8 cellular contexts compared by ENCODE assay signal in the genomic region with DNA sequence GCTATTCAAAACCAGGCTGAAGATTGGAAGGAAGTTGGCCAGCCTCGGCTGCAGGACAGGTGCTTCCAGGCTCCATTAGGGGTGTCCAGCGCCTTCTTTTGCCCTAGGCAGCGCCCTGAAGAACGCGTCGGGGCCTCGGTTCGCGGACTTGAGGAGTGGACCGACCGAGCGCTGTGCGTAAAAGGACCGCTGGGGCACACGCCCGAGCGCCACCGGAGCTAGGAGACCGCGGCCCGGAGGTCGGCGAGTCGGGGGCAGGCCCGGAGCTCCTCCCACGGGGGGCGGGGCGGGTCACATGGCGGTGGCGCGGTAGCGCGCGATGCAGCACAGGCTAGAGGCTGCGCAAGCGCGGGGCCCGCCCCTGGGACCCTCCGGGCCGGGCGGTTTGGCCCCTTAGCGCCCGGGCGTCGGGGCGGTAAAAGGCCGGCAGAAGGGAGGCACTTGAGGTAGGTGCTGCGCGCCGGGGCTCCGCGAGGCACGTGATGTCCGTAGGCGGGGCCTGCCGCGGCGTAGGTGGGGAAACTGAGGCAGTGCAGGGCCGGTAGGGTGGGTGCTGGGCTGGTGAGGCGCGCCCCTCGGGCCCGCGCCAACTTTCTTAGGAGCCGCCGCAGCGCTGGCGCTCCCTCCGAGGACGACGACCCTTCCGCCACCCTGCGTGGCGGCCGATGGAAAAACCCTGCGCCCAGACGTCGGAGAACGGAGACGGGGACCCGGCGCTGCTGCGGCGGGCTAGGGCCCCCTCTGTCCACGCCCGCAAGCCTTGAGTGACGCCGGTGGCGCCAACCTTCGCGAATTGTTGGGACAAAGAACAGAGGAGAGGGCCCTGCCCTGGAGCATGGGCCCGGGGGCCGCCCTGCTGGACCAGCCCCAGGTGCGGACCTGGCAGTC. TPM values are rescaled to one million over a fixed set of nuclear protein-coding genes. Genes with fewer than 3 reads are reported as not detected.
DNase-seq lines count a peak whose midpoint lies in the region; ATAC-seq and TF ChIP-seq lines count a peak whose summit lies in the region.

Gene PRXL2A, plus strand, starts transcription at position 354 of the 888 bp plus-strand sequence. CDS start 11,917 bp downstream, outside the sequence.

- POLR2A ChIA-PET in IMR-90 (lab: Charles Lee; ENCODE audit: unreplicated experiment) = no interaction called here
- POLR2A ChIA-PET in activated naive CD8-positive, alpha-beta T cell treated with anti-CD3 and anti-CD28 coated beads, Interleukin-2, amount 10 ng/mL, durations not matched to agents 7 days and 5 days (lab: Charles Lee) = interaction anchor here (0.7 to 1.4 kb wide), 7 partner anchors 10 to 149 kb away, joined by 3 to 7 read pairs (median 3); no protein-coding TSS in a partner anchor

- peak; percentile 90 for DNase-seq in DMS53 (lab: John Stamatoyannopoulos, UW)
- DNase-seq in IMR-90 = no peak
- DNase-seq in activated naive CD8-positive, alpha-beta T cell treated with anti-CD3 and anti-CD28 coated beads, Interleukin-2, amount 10 ng/mL, durations not matched to agents 7 days and 5 days = peak; percentile 91
- peak; percentile 59 to 94 for DNase-seq in cardiac muscle cell (ENCODE audit: low read depth in 1 of 2, low spot score in 1 of 2)
- DNase-seq in posterior cingulate gyrus = peak; percentile 76 to 98 (median 88)
- peak; percentile 89 for DNase-seq in transverse colon

- H3K4me1 Mint-ChIP-seq in activated naive CD8-positive, alpha-beta T cell treated with anti-CD3 and anti-CD28 coated beads, Interleukin-2, amount 10 ng/mL, durations not matched to agents 7 days and 5 days = peaks cover 25% of the 10 kb centered on the region

- in situ Hi-C loops in IMR-90 (cut with MboI; ENCODE audit: low sequenced_read_pairs) = no loop called here
- in situ Hi-C loops in transverse colon (cut with MboI; ENCODE audit: low pct_ligation_motif_present in 1 of 4, low pct_unique_long_range_greater_than_20kb in 1 of 4, low sequenced_read_pairs in 3 of 4) = no loop called here

- no TSS peak for BruUV-seq in IMR-90 (replicated peaks; lab: Mats Ljungman, UMichigan)

- TF ChIP-seq CTCF in IMR-90 (conservative IDR thresholded peaks at IDR 0.05; ENCODE audit: low read depth, low read length) (no peak), cardiac muscle cell (IDR thresholded peaks at IDR 0.05; ENCODE audit: low read depth, low read length) (no peak), transverse colon (IDR thresholded peaks at IDR 0.05) (peak in 1 of 5 experiments; percentile 18)

- H3K9ac ChIP-seq in IMR-90 (ENCODE audit: low read depth, low read length) = no peak within 1 kb of the TSS

- H3K9me3 ChIP-seq in IMR-90 (ENCODE audit: control insufficient read depth, insufficient read depth, low read length) (no peaks in the 10 kb centered on the region), cardiac muscle cell (ENCODE audit: low read depth) (no peaks in the 10 kb centered on the region), transverse colon (no peaks in the 10 kb centered on the region)

- no peak within 1 kb of the TSS for H3K14ac ChIP-seq in IMR-90 (replicated peaks; ENCODE audit: low read depth, low read length)

- H2BK120ac ChIP-seq in IMR-90 (ENCODE audit: low read depth, low read length) = no peak within 1 kb of the TSS

- H3K79me1 ChIP-seq in IMR-90 (ENCODE audit: low read depth in 1 of 2, low read length in 2 of 2) = no peaks in the 10 kb centered on the region

- WGBS in IMR-90 (ENCODE audit: extremely low coverage in 2 of 2, insufficient read length in 1 of 2), 2 experiments = 3% methylated on average over 36 of the region's 94 CpGs; no CpG with 5 or more reads in 1 of the 2 experiments
- WGBS in transverse colon (ENCODE audit: low coverage in 1 of 2), 2 donors = 0 to 2% methylated on average over 3 to 66 of the region's 94 CpGs

- no peak within 1 kb of the TSS for H2BK20ac ChIP-seq in IMR-90 (ENCODE audit: low read depth, low read length)

- H3K4me3 ChIP-seq in IMR-90 (ENCODE audit: insufficient read depth, low read depth, low read length) = peak within 1 kb of the TSS; percentile 43
- H3K4me3 ChIP-seq in cardiac muscle cell = peak within 1 kb of the TSS; percentile 78
- peak within 1 kb of the TSS; percentile 60 to 81 (median 71) for H3K4me3 ChIP-seq in transverse colon

- intact Hi-C loops in IMR-90 (cut with micrococcal nuclease) = no loop called here
- intact Hi-C loops in posterior cingulate gyrus (cut with DNase I) = no loop called here
- intact Hi-C loops in transverse colon (cut with DNase I; ENCODE audit: low total_unique reads) = no loop called here

- H3K27ac ChIP-seq in IMR-90 (ENCODE audit: insufficient read depth, low read length) = no peak within 1 kb of the TSS
- H3K27ac ChIP-seq in cardiac muscle cell = peak within 1 kb of the TSS; percentile 65
- H3K27ac ChIP-seq in transverse colon = peak within 1 kb of the TSS; percentile 83 to 93 (median 86)

- no peak within 1 kb of the TSS for H4K5ac ChIP-seq in IMR-90 (ENCODE audit: low read depth, low read length)

- dilution Hi-C loops in IMR-90 (cut with HindIII; ENCODE audit: low sequenced_read_pairs, unreplicated experiment) = no loop called here

- CTCF ChIA-PET in IMR-90 (lab: Yijun Ruan, JAX) = no interaction called here

- H3K36me3 Mint-ChIP-seq in activated naive CD8-positive, alpha-beta T cell treated with anti-CD3 and anti-CD28 coated beads, Interleukin-2, amount 10 ng/mL, durations not matched to agents 7 days and 5 days = no peaks in the 10 kb centered on the region

- peaks cover 19% of the 10 kb centered on the region for H3K27me3 Mint-ChIP-seq in activated naive CD8-positive, alpha-beta T cell treated with anti-CD3 and anti-CD28 coated beads, Interleukin-2, amount 10 ng/mL, durations not matched to agents 7 days and 5 days

- H4K20me1 ChIP-seq in IMR-90 (ENCODE audit: insufficient read depth, low read length) = no peaks in the 10 kb centered on the region

- H3K27ac Mint-ChIP-seq in activated naive CD8-positive, alpha-beta T cell treated with anti-CD3 and anti-CD28 coated beads, Interleukin-2, amount 10 ng/mL, durations not matched to agents 7 days and 5 days = peak within 1 kb of the TSS; percentile 18

- no peak within 1 kb of the TSS for H3K18ac ChIP-seq in IMR-90 (ENCODE audit: low read depth, low read length)

- no peak within 1 kb of the TSS for H4K8ac ChIP-seq in IMR-90 (ENCODE audit: low read depth in 2 of 2, low read length in 2 of 2)

- peaks cover 3% of the 10 kb centered on the region; the same call in 1 of the 2 replicates for H3K9me1 ChIP-seq in IMR-90 (ENCODE audit: insufficient read depth, low read length)

- no peak within 1 kb of the TSS for H3K4ac ChIP-seq in IMR-90 (ENCODE audit: low read depth, low read length)

- H3K4me3 Mint-ChIP-seq in activated naive CD8-positive, alpha-beta T cell treated with anti-CD3 and anti-CD28 coated beads, Interleukin-2, amount 10 ng/mL, durations not matched to agents 7 days and 5 days = peak within 1 kb of the TSS; percentile 84

- peak within 1 kb of the TSS; percentile 84 for H2AFZ ChIP-seq in IMR-90 (replicated peaks; ENCODE audit: low read length, poor library complexity)

- TF ChIP-seq POLR2A in IMR-90 (IDR thresholded peaks at IDR 0.05; ENCODE audit: low read depth, low read length) (no peak), transverse colon (IDR thresholded peaks at IDR 0.05) (peak; percentile 63)

- no peak within 1 kb of the TSS for H2AK5ac ChIP-seq in IMR-90 (ENCODE audit: low read depth, low read length)

- peak within 1 kb of the TSS; percentile 75 for H2AK9ac ChIP-seq in IMR-90 (replicated peaks; ENCODE audit: low read depth, low read length, poor library complexity)

- TF ChIP-seq RAD21 in IMR-90 (IDR thresholded peaks at IDR 0.05; ENCODE audit: low read length) = no peak

- no peak within 1 kb of the TSS for H2BK15ac ChIP-seq in IMR-90 (ENCODE audit: low read depth, low read length)

- H3K27me3 ChIP-seq in IMR-90 (ENCODE audit: control insufficient read depth, insufficient read depth, low read length) = peaks cover 18% of the 10 kb centered on the region
- no peaks in the 10 kb centered on the region for H3K27me3 ChIP-seq in cardiac muscle cell
- no peaks in the 10 kb centered on the region for H3K27me3 ChIP-seq in transverse colon

- no peaks in the 10 kb centered on the region for H3K9me3 Mint-ChIP-seq in activated naive CD8-positive, alpha-beta T cell treated with anti-CD3 and anti-CD28 coated beads, Interleukin-2, amount 10 ng/mL, durations not matched to agents 7 days and 5 days

- no peak within 1 kb of the TSS for H3K23ac ChIP-seq in IMR-90 (ENCODE audit: low read depth, low read length)

- H4K91ac ChIP-seq in IMR-90 (ENCODE audit: insufficient read depth, low read depth, low read length) = no peak within 1 kb of the TSS

- peak within 1 kb of the TSS; percentile 68; the same call in 1 of the 2 replicates for H3K4me2 ChIP-seq in IMR-90 (ENCODE audit: low read depth, low read length)

- ATAC-seq in GM21515 (IDR thresholded peaks at IDR 0.05; ENCODE audit: unreplicated experiment) (peak; percentile 97), IMR-90 (ENCODE audit: low read depth) (peak; percentile 87), SK-N-SH treated with all-trans-retinoic acid at 6 μM for 48 hours (peak; percentile 95)
- peak; percentile 97 for ATAC-seq in activated naive CD8-positive, alpha-beta T cell treated with anti-CD3 and anti-CD28 coated beads, Interleukin-2, amount 10 ng/mL, durations not matched to agents 7 days and 5 days (ENCODE audit: low read depth)

- H3K56ac ChIP-seq in IMR-90 (ENCODE audit: extremely low read depth, insufficient read depth, low read length) = no peak within 1 kb of the TSS

- H3K4me1 ChIP-seq in IMR-90 (ENCODE audit: control insufficient read depth, insufficient read depth, low read length) (peaks cover 2% of the 10 kb centered on the region; the same call in 1 of the 2 replicates), cardiac muscle cell (ENCODE audit: low read depth) (peaks cover 34% of the 10 kb centered on the region), transverse colon (peaks cover 19 to 59% (median 54%) of the 10 kb centered on the region in 4 donors)

- no peak for TF ChIP-seq EP300 in transverse colon (IDR thresholded peaks at IDR 0.05; ENCODE audit: low read depth)

- H3K36me3 ChIP-seq in IMR-90 (ENCODE audit: control insufficient read depth, insufficient read depth, low read length) = no peaks in the 10 kb centered on the region
- no peaks in the 10 kb centered on the region for H3K36me3 ChIP-seq in cardiac muscle cell
- no peaks in the 10 kb centered on the region for H3K36me3 ChIP-seq in transverse colon

- no peak within 1 kb of the TSS for H2BK5ac ChIP-seq in IMR-90 (ENCODE audit: low read depth, low read length, poor library complexity, severe bottlenecking)

TF ChIP-seq in SK-N-SH treated with all-trans-retinoic acid at 6 μM for 48 hours, 23 proteins besides CTCF, POLR2A, EP300 and RAD21:
- 0 out of 2 replicates have a peak, but pooled peaks have one; percentile 30 for TF ChIP-seq ZFP3 (CRISPR knock-in tag; IDR thresholded peaks at IDR 0.05)
- no peak for TF ChIP-seq PPARA (CRISPR knock-in tag; IDR thresholded peaks at IDR 0.05; ENCODE audit: borderline replicate concordance)

RNA-seq across cellular contexts. Expression of gene PRXL2A, which starts in this region (rescaled TPM):
- total RNA-seq in IMR-90 (2012; rRNA removed) (0.90 and 1.1 TPM in 2 replicates), cardiac muscle cell (52.0 and 61.8 TPM in 2 replicates), transverse colon (10 to 100 TPM; 21.7 to 64.6 (median 38.7) TPM)
- polyA plus RNA-seq in IMR-90 (2012; rRNA removed) (0.60 and 0.92 TPM in 2 replicates), cardiac muscle cell (132 and 144 TPM in 2 replicates)
- polyA plus RNA-seq in IMR-90 (2012; cell fraction: cytosol; rRNA removed) = 0.19 and 0.36 TPM in 2 replicates
- polyA plus RNA-seq in IMR-90 (2012; cell fraction: nucleus; rRNA removed; ENCODE audit: low replicate concordance) = 0.10 and 0.17 TPM in 2 replicates
- 10 to 100 TPM; 13.6 to 14.0 TPM for total RNA-seq in activated naive CD8-positive, alpha-beta T cell treated with anti-CD3 and anti-CD28 coated beads, Interleukin-2, amount 10 ng/mL, durations not matched to agents 7 days and 5 days

Comparison
In these comparisons a context has a peak if more than half of its experiments do, and no peak if none do; other contexts are left out.
1. RNA of gene PRXL2A (polyA plus RNA-seq): 132 to 144 TPM in cardiac muscle cell; 0.10 to 0.92 TPM in IMR-90; every median in the first group is over 10 times any median in the second.
2. Peak in every context shown above with its lines, with median percentiles within 50 percentile points of each other: ATAC-seq and H3K4me3 ChIP-seq.